In genomic region chr9:117480251-117480650, GRCh38 we compare ENCODE assay signal across 14 cellular contexts.
DNase-seq lines count a peak whose midpoint lies in the region; ATAC-seq and TF ChIP-seq lines count a peak whose summit lies in the region.
"Had no signal": no experiment of that assay in that cellular context is flagged by ENCODE, and none has a peak within 500 bp of the region (broad histone marks: within the 10 kb centered on the region; RNA-seq: fewer than 3 reads in every experiment).

No MANE protein-coding gene starts in this region.

- H3K4me1 Mint-ChIP-seq in nephron progenitor cell: no peaks in the 10 kb centered on the region
- no peaks in the 10 kb centered on the region for H3K4me1 Mint-ChIP-seq in activated naive CD8-positive, alpha-beta T cell treated with anti-CD3 and anti-CD28 coated beads, Interleukin-2, amount 50 U/mL, for 24 hours
- H3K4me1 Mint-ChIP-seq: B cell; CD4-positive, alpha-beta memory T cell had no signal

- no peak overlapping the region for H3K4me3 Mint-ChIP-seq in nephron progenitor cell
- no peak overlapping the region for H3K4me3 Mint-ChIP-seq in activated naive CD8-positive, alpha-beta T cell treated with anti-CD3 and anti-CD28 coated beads, Interleukin-2, amount 50 U/mL, for 24 hours
- H3K4me3 Mint-ChIP-seq: B cell; CD4-positive, alpha-beta memory T cell had no signal

- H4K20me1 ChIP-seq in KMS-11 (ENCODE audit: insufficient read depth): no peaks in the 10 kb centered on the region

- ATAC-seq in foreskin keratinocyte: no peak
- no peak for ATAC-seq in activated naive CD8-positive, alpha-beta T cell treated with anti-CD3 and anti-CD28 coated beads, Interleukin-2, amount 50 U/mL, for 24 hours

- H3K79me2 ChIP-seq in KMS-11 (ENCODE audit: insufficient read depth, low read depth): no peaks in the 10 kb centered on the region

- H3K4me1 ChIP-seq in KMS-11 (ENCODE audit: low read depth, poor library complexity, severe bottlenecking) (peaks cover 15% of the 10 kb centered on the region), foreskin keratinocyte (no peaks in the 10 kb centered on the region)
- H3K4me1 ChIP-seq: HAP-1 had no signal

- no peak overlapping the region for H3K9ac ChIP-seq in KMS-11

- no peak overlapping the region for H3K4me3 ChIP-seq in KMS-11 (IDR thresholded peaks at IDR 0.05; ENCODE audit: insufficient read depth, low read depth, low read length)
- H3K4me3 ChIP-seq: HAP-1 had no signal

- no peaks in the 10 kb centered on the region for H3K9me3 Mint-ChIP-seq in nephron progenitor cell
- peaks cover 6% of the 10 kb centered on the region for H3K9me3 Mint-ChIP-seq in activated naive CD8-positive, alpha-beta T cell treated with anti-CD3 and anti-CD28 coated beads, Interleukin-2, amount 50 U/mL, for 24 hours

- H3K27me3 ChIP-seq in KMS-11 (ENCODE audit: insufficient read depth, low read depth) (no peaks in the 10 kb centered on the region), foreskin keratinocyte (no peaks in the 10 kb centered on the region)

- peak overlapping the region; percentile 33 for H3K27ac Mint-ChIP-seq in nephron progenitor cell
- H3K27ac Mint-ChIP-seq in activated naive CD8-positive, alpha-beta T cell treated with anti-CD3 and anti-CD28 coated beads, Interleukin-2, amount 50 U/mL, for 24 hours: no peak overlapping the region
- H3K27ac Mint-ChIP-seq: B cell; CD4-positive, alpha-beta memory T cell had no signal

- no peaks in the 10 kb centered on the region for H3K36me3 ChIP-seq in KMS-11 (ENCODE audit: insufficient read depth)
- H3K36me3 ChIP-seq: HAP-1 had no signal

- TF ChIP-seq CTCF in KMS-11 (conservative IDR thresholded peaks at IDR 0.05; ENCODE audit: low read depth, low read length): no peak
- TF ChIP-seq CTCF in foreskin keratinocyte (conservative IDR thresholded peaks at IDR 0.05): no peak
- TF ChIP-seq CTCF in nephron progenitor cell (IDR thresholded peaks at IDR 0.05): no peak

- DNase-seq in RPMI8226: peak; percentile 49
- DNase-seq in foreskin keratinocyte: peak; percentile 2 to 41
- no peak for DNase-seq in nephron progenitor cell
- no peak for DNase-seq in COLO668 (lab: John Stamatoyannopoulos, UW; ENCODE audit: unreplicated experiment)
- no peak for DNase-seq in activated naive CD8-positive, alpha-beta T cell treated with anti-CD3 and anti-CD28 coated beads, Interleukin-2, amount 50 U/mL, for 24 hours
- no peak for DNase-seq in dermis blood vessel endothelial cell
- DNase-seq: C1 segment of cervical spinal cord; CD4-positive, alpha-beta memory T cell; COR-L47; DMS53; GF-D8 had no signal

- H3K36me3 Mint-ChIP-seq in nephron progenitor cell (ENCODE audit: low read depth): no peaks in the 10 kb centered on the region
- H3K36me3 Mint-ChIP-seq in activated naive CD8-positive, alpha-beta T cell treated with anti-CD3 and anti-CD28 coated beads, Interleukin-2, amount 50 U/mL, for 24 hours (ENCODE audit: low read depth): no peaks in the 10 kb centered on the region
- H3K36me3 Mint-ChIP-seq: CD4-positive, alpha-beta memory T cell had no signal

- H3K27me3 Mint-ChIP-seq in nephron progenitor cell (ENCODE audit: low read depth, poor library complexity): peaks cover 13% of the 10 kb centered on the region
- peaks cover 5% of the 10 kb centered on the region for H3K27me3 Mint-ChIP-seq in activated naive CD8-positive, alpha-beta T cell treated with anti-CD3 and anti-CD28 coated beads, Interleukin-2, amount 50 U/mL, for 24 hours

- peak overlapping the region; percentile 40 for H3K4me2 ChIP-seq in KMS-11

- H3K27ac ChIP-seq in KMS-11 (no peak overlapping the region), foreskin keratinocyte (no peak overlapping the region)

- H2AFZ ChIP-seq in KMS-11 (ENCODE audit: low read depth): no peak overlapping the region

Comparison
In these comparisons a context has a peak if more than half of its experiments do, and no peak if none do; other contexts are left out.
1. DNase-seq: peak in RPMI8226 (single experiment) and foreskin keratinocyte (2 of 2); none in nephron progenitor cell (single experiment), COLO668 (single experiment), activated naive CD8-positive, alpha-beta T cell treated with anti-CD3 and anti-CD28 coated beads, Interleukin-2, amount 50 U/mL, for 24 hours (single experiment) and dermis blood vessel endothelial cell (single experiment).